In genomic region chr4:83034630-83035494, GRCh38 we compare ENCODE assay signal across 8 cellular contexts. TPM values are rescaled to one million over a fixed set of nuclear protein-coding genes. Genes with fewer than 3 reads are reported as not detected.
DNase-seq lines count a peak whose midpoint lies in the region; ATAC-seq, FAIRE-seq and TF ChIP-seq lines count a peak whose summit lies in the region.

Gene COPS4, plus strand, starts transcription at chr4:83035183. Its CDS starts 42 bp downstream, at chr4:83035225.

- no peak within 1 kb of the TSS for H2BK15ac ChIP-seq in neuronal stem cell (ENCODE audit: low read length)

- H3K27me3 ChIP-seq in GM06990 (replicated peaks; ENCODE audit: control insufficient read depth, insufficient read depth, low read length), result no peaks in the 10 kb centered on the region
- peaks cover 0 to 3% (median 0%) of the 10 kb centered on the region in 3 experiments for H3K27me3 ChIP-seq in neuronal stem cell (ENCODE audit: control insufficient read depth in 3 of 3, insufficient read depth in 3 of 3, low read depth in 1 of 3, low read length in 3 of 3)

- no peak within 1 kb of the TSS for H3K14ac ChIP-seq in neuronal stem cell (ENCODE audit: low read length)

- TF ChIP-seq CTCF in GM06990 (IDR thresholded peaks at IDR 0.05; ENCODE audit: insufficient read depth, low read length, poor library complexity, severe bottlenecking) (no peak), NB4 (IDR thresholded peaks at IDR 0.05; ENCODE audit: low read depth, low read length) (no peak), subcutaneous adipose tissue (IDR thresholded peaks at IDR 0.05; ENCODE audit: low read depth) (no peak)

- peak within 1 kb of the TSS; percentile 81 for H2AFZ ChIP-seq in neuronal stem cell (ENCODE audit: low read length)

- H3K9me3 ChIP-seq in SK-N-MC (ENCODE audit: low read depth, low read length) (no peaks in the 10 kb centered on the region), neuronal stem cell (replicated peaks in 1 of 2; ENCODE audit: control insufficient read depth in 2 of 2, insufficient read depth in 1 of 2, low read depth in 1 of 2, low read length in 2 of 2) (no peaks in the 10 kb centered on the region)

- no peak within 1 kb of the TSS for H2BK120ac ChIP-seq in neuronal stem cell (ENCODE audit: low read depth, low read length)

- no peak within 1 kb of the TSS for H2BK5ac ChIP-seq in neuronal stem cell (ENCODE audit: low read length)

- H3K18ac ChIP-seq in neuronal stem cell (ENCODE audit: low read length), result peak within 1 kb of the TSS; percentile 88

- no peaks in the 10 kb centered on the region for H3K9me3 Mint-ChIP-seq in activated naive CD4-positive, alpha-beta T cell treated with anti-CD3 and anti-CD28 coated beads, Interleukin-2, amount 10 ng/mL, durations not matched to agents 7 days and 5 days

- DNase-seq in GM06990 (ENCODE audit: extremely low read depth, insufficient read length) (peak; percentile 97), NB4 (ENCODE audit: low read depth) (peak; percentile 100), SK-N-MC (ENCODE audit: low read depth, low spot score) (peak; percentile 100), frontal cortex (ENCODE audit: low spot score in 2 of 2) (peak; percentile 75 to 91), neuronal stem cell (ENCODE audit: low spot score) (peak; percentile 99)
- peak; percentile 97 for DNase-seq in activated naive CD4-positive, alpha-beta T cell treated with anti-CD3 and anti-CD28 coated beads, Interleukin-2, amount 10 ng/mL, durations not matched to agents 7 days and 5 days

- H4K8ac ChIP-seq in neuronal stem cell (ENCODE audit: low read depth, low read length), result no peak within 1 kb of the TSS

- peak within 1 kb of the TSS; percentile 94 for H3K9ac ChIP-seq in SK-N-MC (ENCODE audit: insufficient read length)
- H3K9ac ChIP-seq in neuronal stem cell (ENCODE audit: low read depth, low read length, poor library complexity), result peak within 1 kb of the TSS; percentile 92

- H3K4me2 ChIP-seq in neuronal stem cell (ENCODE audit: insufficient read depth, low read length, poor library complexity, severe bottlenecking), result peak within 1 kb of the TSS; percentile 50

- peaks cover 29% of the 10 kb centered on the region for H3K4me1 Mint-ChIP-seq in activated naive CD4-positive, alpha-beta T cell treated with anti-CD3 and anti-CD28 coated beads, Interleukin-2, amount 10 ng/mL, durations not matched to agents 7 days and 5 days

- H3K79me1 ChIP-seq in neuronal stem cell (ENCODE audit: low read depth, low read length), result no peaks in the 10 kb centered on the region

- WGBS in neuronal stem cell (ENCODE audit: extremely low coverage in 2 of 2, insufficient read length in 2 of 2, insufficient replicate concordance in 1 of 2), 2 donors, result no CpG with 5 or more reads among the region's 39 CpGs

- peak within 1 kb of the TSS; percentile 100 for H3K27ac Mint-ChIP-seq in activated naive CD4-positive, alpha-beta T cell treated with anti-CD3 and anti-CD28 coated beads, Interleukin-2, amount 10 ng/mL, durations not matched to agents 7 days and 5 days

- CTCF ChIA-PET in activated naive CD4-positive, alpha-beta T cell treated with anti-CD3 and anti-CD28 coated beads, Interleukin-2, amount 10 ng/mL, durations not matched to agents 7 days and 5 days (lab: Charles Lee), result interaction anchor here (0.7 to 1.4 kb wide), 12 partner anchors 13 to 249 kb away, joined by 3 to 10 read pairs (median 4); partner anchors contain the start of genes COQ2 and LIN54

- H3K27ac ChIP-seq in SK-N-MC (peak within 1 kb of the TSS; percentile 96), neuronal stem cell (replicated peaks; ENCODE audit: low read length) (peak within 1 kb of the TSS; percentile 94)

- H3K4me3 ChIP-seq in GM06990 (replicated peaks; ENCODE audit: low read depth, low read length) (peak within 1 kb of the TSS; percentile 91), NB4 (ENCODE audit: low read depth, low read length) (peak within 1 kb of the TSS; percentile 96), SK-N-MC (peak within 1 kb of the TSS; percentile 97), neuronal stem cell (ENCODE audit: low read length in 2 of 2) (peak within 1 kb of the TSS; percentile 57 to 81)

- no peak within 1 kb of the TSS for H3K23ac ChIP-seq in neuronal stem cell (ENCODE audit: low read depth, low read length, poor library complexity)

- H3K36me3 ChIP-seq in GM06990 (ENCODE audit: control insufficient read depth, insufficient read depth, low read length), result no peaks in the 10 kb centered on the region
- H3K36me3 ChIP-seq in SK-N-MC (ENCODE audit: insufficient read depth, low read length), result no peaks in the 10 kb centered on the region
- no peaks in the 10 kb centered on the region for H3K36me3 ChIP-seq in neuronal stem cell (replicated peaks in 1 of 2; ENCODE audit: control insufficient read depth in 2 of 2, insufficient read depth in 2 of 2, low read length in 2 of 2)

- peaks cover 0 to 12% of the 10 kb centered on the region in 2 donors for H3K4me1 ChIP-seq in neuronal stem cell (ENCODE audit: control insufficient read depth in 2 of 2, insufficient read depth in 1 of 2, low read depth in 1 of 2, low read length in 2 of 2)

- H4K91ac ChIP-seq in neuronal stem cell (ENCODE audit: low read depth, low read length, poor library complexity), result no peak within 1 kb of the TSS

- peak within 1 kb of the TSS; percentile 99 for H3K4me3 Mint-ChIP-seq in activated naive CD4-positive, alpha-beta T cell treated with anti-CD3 and anti-CD28 coated beads, Interleukin-2, amount 10 ng/mL, durations not matched to agents 7 days and 5 days

- no peak within 1 kb of the TSS for H2BK12ac ChIP-seq in neuronal stem cell (ENCODE audit: low read length)

- peak; percentile 95 for ATAC-seq in HG02571 (IDR thresholded peaks at IDR 0.05; ENCODE audit: unreplicated experiment)

- no peak within 1 kb of the TSS for H2AK5ac ChIP-seq in neuronal stem cell (ENCODE audit: low read depth, low read length)

- FAIRE-seq in frontal cortex (lab: Jason Lieb, UNC), result peak; percentile 80

- peaks cover 11% of the 10 kb centered on the region for H3K27me3 Mint-ChIP-seq in activated naive CD4-positive, alpha-beta T cell treated with anti-CD3 and anti-CD28 coated beads, Interleukin-2, amount 10 ng/mL, durations not matched to agents 7 days and 5 days

- peak within 1 kb of the TSS; percentile 8 for H3K4ac ChIP-seq in neuronal stem cell (ENCODE audit: low read length)

- H3K36me3 Mint-ChIP-seq in activated naive CD4-positive, alpha-beta T cell treated with anti-CD3 and anti-CD28 coated beads, Interleukin-2, amount 10 ng/mL, durations not matched to agents 7 days and 5 days, result peaks cover 5% of the 10 kb centered on the region

- TF ChIP-seq POLR2A in NB4 (IDR thresholded peaks at IDR 0.05; ENCODE audit: extremely low read depth, insufficient read length), result peak; percentile 42

RNA-seq across cellular contexts. Expression of gene COPS4, which starts in this region (rescaled TPM):
- total RNA-seq in frontal cortex (141 TPM), subcutaneous adipose tissue (10 to 100 TPM; 34.3 to 71.3 (median 60.1) TPM)
- 47.5 TPM for polyA plus RNA-seq in neuronal stem cell (2013, experiment 1 of 2)
- 46.9 TPM for polyA plus RNA-seq in neuronal stem cell (2013, experiment 2 of 2)

Comparison
In these comparisons a context has a peak if more than half of its experiments do, and no peak if none do; other contexts are left out.
1. Peak in every context shown above with its lines: DNase-seq, ATAC-seq, H3K4me3 ChIP-seq and H3K27ac ChIP-seq.